16 cellular contexts compared by ENCODE assay signal in genomic region chr12:106131671-106132070, GRCh38. TPM values are rescaled to one million over a fixed set of nuclear protein-coding genes. Genes with fewer than 3 reads are reported as not detected.
A peak's percentile ranks its signal among the peaks of the same experiment; 100 is the strongest.
DNase-seq lines count a peak whose midpoint lies in the region; ATAC-seq, FAIRE-seq and TF ChIP-seq lines count a peak whose summit lies in the region.
"Had no signal": no experiment of that assay in that cellular context is flagged by ENCODE, and none has a peak within 500 bp of the region (broad histone marks: within the 10 kb centered on the region; RNA-seq: fewer than 3 reads in every experiment).

No MANE protein-coding gene starts in this region.

- TF ChIP-seq POLR2A in vagina (IDR thresholded peaks at IDR 0.05) = no peak
- no peak for TF ChIP-seq POLR2A in GM12892 (IDR thresholded peaks at IDR 0.05; ENCODE audit: low read depth, low read length)

- no peaks in the 10 kb centered on the region for H3K27me3 ChIP-seq in left ventricle myocardium inferior (ENCODE audit: low read depth)
- no peaks in the 10 kb centered on the region for H3K27me3 ChIP-seq in vagina
- H3K27me3 ChIP-seq: upper lobe of left lung had no signal

- H3K9me3 ChIP-seq in left ventricle myocardium inferior (replicated peaks) (no peaks in the 10 kb centered on the region), vagina (no peaks in the 10 kb centered on the region)
- H3K9me3 ChIP-seq: upper lobe of left lung had no signal

- intact Hi-C loops in left ventricle myocardium inferior (cut with micrococcal nuclease) = no loop called here
- intact Hi-C loops in Right ventricle myocardium superior (cut with DNase I) = loop anchor here (10.0 kb wide), 1 partner anchor 47 kb away; no protein-coding TSS in a partner anchor
- intact Hi-C loops in vagina (cut with DNase I) = no loop called here

- H3K36me3 ChIP-seq in left ventricle myocardium inferior (no peaks in the 10 kb centered on the region), vagina (no peaks in the 10 kb centered on the region)
- H3K36me3 ChIP-seq: upper lobe of left lung had no signal

- no peak for FAIRE-seq in GM12892 (lab: Jason Lieb, UNC)
- FAIRE-seq: kidney had no signal

- DNase-seq in left ventricle myocardium inferior = no peak
- DNase-seq in Right ventricle myocardium superior = no peak
- peak; percentile 43 to 64 for DNase-seq in lung microvascular endothelial cell (ENCODE audit: low read depth in 2 of 2)
- DNase-seq in vagina (ENCODE audit: extremely low spot score in 2 of 2) = no peak
- DNase-seq in NCI-H524 treated with DMSO at 0.1 percent for 48 hours (lab: John Stamatoyannopoulos, UW) = no peak
- DNase-seq in NCI-H345 (lab: John Stamatoyannopoulos, UW) = no peak
- DNase-seq in GM12892 (ENCODE audit: insufficient read length) = no peak
- DNase-seq: CD8-positive, alpha-beta memory T cell; effector memory CD8-positive, alpha-beta T cell; GDM1; kidney; naive thymus-derived CD4-positive, alpha-beta T cell; NCI-H1092 treated with DMSO at 0.1 percent for 48 hours; stimulated activated CD8-positive, alpha-beta memory T cell treated with anti-CD3 and anti-CD28 coated beads, Interleukin-4, amount 100 ng/mL, for 48 hours; upper lobe of left lung had no signal

- H3K4me3 ChIP-seq in left ventricle myocardium inferior (peak overlapping the region; percentile 21), vagina (no peak overlapping the region)
- H3K4me3 ChIP-seq: upper lobe of left lung had no signal

- ATAC-seq in Right ventricle myocardium superior (ENCODE audit: poor library complexity) = no peak
- ATAC-seq: effector memory CD8-positive, alpha-beta T cell; naive thymus-derived CD4-positive, alpha-beta T cell had no signal

- peak overlapping the region; percentile 98 for H3K27ac ChIP-seq in left ventricle myocardium inferior (replicated peaks)
- peak overlapping the region; percentile 32 for H3K27ac ChIP-seq in cingulate gyrus (ENCODE audit: low read depth, low read length)
- peak overlapping the region; percentile 62 for H3K27ac ChIP-seq in vagina

- H3K4me1 ChIP-seq in left ventricle myocardium inferior (peaks cover 98% of the 10 kb centered on the region), vagina (peaks cover 94% of the 10 kb centered on the region)

- TF ChIP-seq CTCF in left ventricle myocardium inferior (IDR thresholded peaks at IDR 0.05; ENCODE audit: borderline replicate concordance) (no peak), vagina (IDR thresholded peaks at IDR 0.05) (no peak)

RNA-seq across cellular contexts. Expression of gene NUAK1, which starts 7.1 kb away (rescaled TPM):
- total RNA-seq in left ventricle myocardium inferior (42.1 TPM), Right ventricle myocardium superior (33.6 TPM), lung microvascular endothelial cell (21.4 and 32.5 TPM in 2 replicates), vagina (22.8 TPM)
- polyA plus RNA-seq in GM12892 (2012; ENCODE audit: missing spikeins) = not detected
- total RNA-seq: CD8-positive, alpha-beta memory T cell had no signal
- polyA plus RNA-seq: naive thymus-derived CD4-positive, alpha-beta T cell had no signal

Comparison
In these comparisons a context has a peak if more than half of its experiments do, and no peak if none do; other contexts are left out.
1. DNase-seq: peak in lung microvascular endothelial cell (2 of 2); none in left ventricle myocardium inferior (single experiment), Right ventricle myocardium superior (single experiment), vagina (0 of 2), NCI-H524 treated with DMSO at 0.1 percent for 48 hours (single experiment), NCI-H345 (single experiment) and GM12892 (single experiment).
2. H3K27ac ChIP-seq: peak in every context shown above with its lines; median percentile 98 in left ventricle myocardium inferior; 62 in vagina; 32 in cingulate gyrus.